In genomic region chr11:108669261-108669660, GRCh38 we compare ENCODE assay signal across 1 cellular context.
TF ChIP-seq lines count a peak whose summit lies in the region.

No MANE protein-coding gene starts in this region.

TF ChIP-seq in WTC11, 78 proteins besides CTCF, POLR2A, EP300 and RAD21 (continued from another document):
- TF ChIP-seq, protein P1, sequence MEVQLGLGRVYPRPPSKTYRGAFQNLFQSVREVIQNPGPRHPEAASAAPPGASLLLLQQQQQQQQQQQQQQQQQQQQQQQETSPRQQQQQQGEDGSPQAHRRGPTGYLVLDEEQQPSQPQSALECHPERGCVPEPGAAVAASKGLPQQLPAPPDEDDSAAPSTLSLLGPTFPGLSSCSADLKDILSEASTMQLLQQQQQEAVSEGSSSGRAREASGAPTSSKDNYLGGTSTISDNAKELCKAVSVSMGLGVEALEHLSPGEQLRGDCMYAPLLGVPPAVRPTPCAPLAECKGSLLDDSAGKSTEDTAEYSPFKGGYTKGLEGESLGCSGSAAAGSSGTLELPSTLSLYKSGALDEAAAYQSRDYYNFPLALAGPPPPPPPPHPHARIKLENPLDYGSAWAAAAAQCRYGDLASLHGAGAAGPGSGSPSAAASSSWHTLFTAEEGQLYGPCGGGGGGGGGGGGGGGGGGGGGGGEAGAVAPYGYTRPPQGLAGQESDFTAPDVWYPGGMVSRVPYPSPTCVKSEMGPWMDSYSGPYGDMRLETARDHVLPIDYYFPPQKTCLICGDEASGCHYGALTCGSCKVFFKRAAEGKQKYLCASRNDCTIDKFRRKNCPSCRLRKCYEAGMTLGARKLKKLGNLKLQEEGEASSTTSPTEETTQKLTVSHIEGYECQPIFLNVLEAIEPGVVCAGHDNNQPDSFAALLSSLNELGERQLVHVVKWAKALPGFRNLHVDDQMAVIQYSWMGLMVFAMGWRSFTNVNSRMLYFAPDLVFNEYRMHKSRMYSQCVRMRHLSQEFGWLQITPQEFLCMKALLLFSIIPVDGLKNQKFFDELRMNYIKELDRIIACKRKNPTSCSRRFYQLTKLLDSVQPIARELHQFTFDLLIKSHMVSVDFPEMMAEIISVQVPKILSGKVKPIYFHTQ (CRISPR knock-in tag; IDR thresholded peaks at IDR 0.05) = no peak
- TF ChIP-seq ZNF281 (CRISPR knock-in tag; IDR thresholded peaks at IDR 0.05) = no peak
- no peak for TF ChIP-seq FOXJ3 (CRISPR knock-in tag; IDR thresholded peaks at IDR 0.05; ENCODE audit: borderline replicate concordance)
- TF ChIP-seq, protein P2, sequence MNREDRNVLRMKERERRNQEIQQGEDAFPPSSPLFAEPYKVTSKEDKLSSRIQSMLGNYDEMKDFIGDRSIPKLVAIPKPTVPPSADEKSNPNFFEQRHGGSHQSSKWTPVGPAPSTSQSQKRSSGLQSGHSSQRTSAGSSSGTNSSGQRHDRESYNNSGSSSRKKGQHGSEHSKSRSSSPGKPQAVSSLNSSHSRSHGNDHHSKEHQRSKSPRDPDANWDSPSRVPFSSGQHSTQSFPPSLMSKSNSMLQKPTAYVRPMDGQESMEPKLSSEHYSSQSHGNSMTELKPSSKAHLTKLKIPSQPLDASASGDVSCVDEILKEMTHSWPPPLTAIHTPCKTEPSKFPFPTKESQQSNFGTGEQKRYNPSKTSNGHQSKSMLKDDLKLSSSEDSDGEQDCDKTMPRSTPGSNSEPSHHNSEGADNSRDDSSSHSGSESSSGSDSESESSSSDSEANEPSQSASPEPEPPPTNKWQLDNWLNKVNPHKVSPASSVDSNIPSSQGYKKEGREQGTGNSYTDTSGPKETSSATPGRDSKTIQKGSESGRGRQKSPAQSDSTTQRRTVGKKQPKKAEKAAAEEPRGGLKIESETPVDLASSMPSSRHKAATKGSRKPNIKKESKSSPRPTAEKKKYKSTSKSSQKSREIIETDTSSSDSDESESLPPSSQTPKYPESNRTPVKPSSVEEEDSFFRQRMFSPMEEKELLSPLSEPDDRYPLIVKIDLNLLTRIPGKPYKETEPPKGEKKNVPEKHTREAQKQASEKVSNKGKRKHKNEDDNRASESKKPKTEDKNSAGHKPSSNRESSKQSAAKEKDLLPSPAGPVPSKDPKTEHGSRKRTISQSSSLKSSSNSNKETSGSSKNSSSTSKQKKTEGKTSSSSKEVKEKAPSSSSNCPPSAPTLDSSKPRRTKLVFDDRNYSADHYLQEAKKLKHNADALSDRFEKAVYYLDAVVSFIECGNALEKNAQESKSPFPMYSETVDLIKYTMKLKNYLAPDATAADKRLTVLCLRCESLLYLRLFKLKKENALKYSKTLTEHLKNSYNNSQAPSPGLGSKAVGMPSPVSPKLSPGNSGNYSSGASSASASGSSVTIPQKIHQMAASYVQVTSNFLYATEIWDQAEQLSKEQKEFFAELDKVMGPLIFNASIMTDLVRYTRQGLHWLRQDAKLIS (CRISPR knock-in tag; IDR thresholded peaks at IDR 0.05; ENCODE audit: borderline replicate concordance) = no peak
- no peak for TF ChIP-seq JUN (CRISPR knock-in tag; IDR thresholded peaks at IDR 0.05)
- no peak for TF ChIP-seq NFATC4 (CRISPR knock-in tag; IDR thresholded peaks at IDR 0.05)
- TF ChIP-seq MXD4 (CRISPR knock-in tag; IDR thresholded peaks at IDR 0.05; ENCODE audit: borderline replicate concordance) = no peak
- no peak for TF ChIP-seq MYBL2 (CRISPR knock-in tag; IDR thresholded peaks at IDR 0.05)
- TF ChIP-seq ZNF317 (CRISPR knock-in tag; IDR thresholded peaks at IDR 0.05; ENCODE audit: borderline replicate concordance, low read depth) = no peak
- TF ChIP-seq, protein P3, sequence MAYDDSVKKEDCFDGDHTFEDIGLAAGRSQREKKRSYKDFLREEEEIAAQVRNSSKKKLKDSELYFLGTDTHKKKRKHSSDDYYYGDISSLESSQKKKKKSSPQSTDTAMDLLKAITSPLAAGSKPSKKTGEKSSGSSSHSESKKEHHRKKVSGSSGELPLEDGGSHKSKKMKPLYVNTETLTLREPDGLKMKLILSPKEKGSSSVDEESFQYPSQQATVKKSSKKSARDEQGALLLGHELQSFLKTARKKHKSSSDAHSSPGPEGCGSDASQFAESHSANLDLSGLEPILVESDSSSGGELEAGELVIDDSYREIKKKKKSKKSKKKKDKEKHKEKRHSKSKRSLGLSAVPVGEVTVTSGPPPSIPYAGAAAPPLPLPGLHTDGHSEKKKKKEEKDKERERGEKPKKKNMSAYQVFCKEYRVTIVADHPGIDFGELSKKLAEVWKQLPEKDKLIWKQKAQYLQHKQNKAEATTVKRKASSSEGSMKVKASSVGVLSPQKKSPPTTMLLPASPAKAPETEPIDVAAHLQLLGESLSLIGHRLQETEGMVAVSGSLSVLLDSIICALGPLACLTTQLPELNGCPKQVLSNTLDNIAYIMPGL (CRISPR knock-in tag; IDR thresholded peaks at IDR 0.05) = no peak
- TF ChIP-seq, protein P4, sequence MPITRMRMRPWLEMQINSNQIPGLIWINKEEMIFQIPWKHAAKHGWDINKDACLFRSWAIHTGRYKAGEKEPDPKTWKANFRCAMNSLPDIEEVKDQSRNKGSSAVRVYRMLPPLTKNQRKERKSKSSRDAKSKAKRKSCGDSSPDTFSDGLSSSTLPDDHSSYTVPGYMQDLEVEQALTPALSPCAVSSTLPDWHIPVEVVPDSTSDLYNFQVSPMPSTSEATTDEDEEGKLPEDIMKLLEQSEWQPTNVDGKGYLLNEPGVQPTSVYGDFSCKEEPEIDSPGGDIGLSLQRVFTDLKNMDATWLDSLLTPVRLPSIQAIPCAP (CRISPR knock-in tag; IDR thresholded peaks at IDR 0.05) = no peak
- no peak for TF ChIP-seq TEAD4 (CRISPR knock-in tag; IDR thresholded peaks at IDR 0.05)
- no peak for TF ChIP-seq SP1 (CRISPR knock-in tag; conservative IDR thresholded peaks at IDR 0.05)
